In genomic region chr13:41565221-41565620, GRCh38 we compare ENCODE assay signal across 1 cellular context.
A peak's percentile ranks its signal among the peaks of the same experiment; 100 is the strongest.
TF ChIP-seq lines count a peak whose summit lies in the region.

No MANE protein-coding gene starts in this region.

TF ChIP-seq in IMR-90, 13 proteins besides CTCF, POLR2A, EP300 and RAD21:
- TF ChIP-seq CEBPB (IDR thresholded peaks at IDR 0.05; ENCODE audit: low read depth, low read length): no peak
- peak; percentile 9; the same call in 1 of the 2 replicates for TF ChIP-seq BHLHE40 (IDR thresholded peaks at IDR 0.05; ENCODE audit: low read depth, low read length)
- TF ChIP-seq SMC3 (IDR thresholded peaks at IDR 0.05; ENCODE audit: low read depth, low read length): 0 out of 2 replicates have a peak, but pooled peaks have one; percentile 4
- TF ChIP-seq MXI1 (IDR thresholded peaks at IDR 0.05; ENCODE audit: borderline replicate concordance, low read depth, low read length): no peak
- TF ChIP-seq FOS (IDR thresholded peaks at IDR 0.05; ENCODE audit: low read depth, low read length): peak; percentile 18; the same call in 1 of the 2 replicates
